Comparison of ENCODE assay signal across 10 cellular contexts in genomic region chr1:1613509-1614082, GRCh38. TPM values are rescaled to one million over a fixed set of nuclear protein-coding genes. Genes with fewer than 3 reads are reported as not detected.
DNase-seq lines count a peak whose midpoint lies in the region; ATAC-seq and TF ChIP-seq lines count a peak whose summit lies in the region.
"Had no signal": no experiment of that assay in that cellular context is flagged by ENCODE, and none has a peak within 500 bp of the region (broad histone marks: within the 10 kb centered on the region; RNA-seq: fewer than 3 reads in every experiment).

No MANE protein-coding gene starts in this region.

- H3K36me3 Mint-ChIP-seq in CD8-positive, alpha-beta T cell = peaks cover 4% of the 10 kb centered on the region

- peak overlapping the region; percentile 90 for H3K4me3 Mint-ChIP-seq in CD8-positive, alpha-beta T cell

- no peak overlapping the region for H3K9ac ChIP-seq in colonic mucosa (ENCODE audit: low read depth in 2 of 2, low read length in 2 of 2)

- H3K9me3 ChIP-seq in CD8-positive, alpha-beta T cell (ENCODE audit: low read length) = no peaks in the 10 kb centered on the region
- H3K9me3 ChIP-seq in PC-9 (ENCODE audit: insufficient read depth, low read depth) (no peaks in the 10 kb centered on the region), colonic mucosa (no peaks in the 10 kb centered on the region), neutrophil (no peaks in the 10 kb centered on the region)

- no peak for ATAC-seq in CD8-positive, alpha-beta T cell
- no peak for ATAC-seq in HG02852 (IDR thresholded peaks at IDR 0.05; ENCODE audit: unreplicated experiment)

- intact Hi-C loops in CD8-positive, alpha-beta T cell (cut with DNase I, micrococcal nuclease) = loop anchor here (1.0 to 10.0 kb wide), 4 partner anchors 14 to 99 kb away; partner anchors contain the start of gene ATAD3A (in 1 of the 2)
- intact Hi-C loops in PC-9 (cut with micrococcal nuclease; ENCODE audit: unreplicated experiment) (no loop called here), colonic mucosa (cut with DNase I) (no loop called here)

- H3K27me3 Mint-ChIP-seq in CD8-positive, alpha-beta T cell (ENCODE audit: low read depth) = no peaks in the 10 kb centered on the region

- POLR2A ChIA-PET in CD8-positive, alpha-beta T cell (lab: Charles Lee) = interaction anchor here (1.0 to 9.2 kb wide), 6 partner anchors 10 to 215 kb away, joined by 6 to 112 read pairs (median 13); partner anchors contain the start of genes CCNL2 and SSU72
- POLR2A ChIA-PET in PC-9 (lab: Charles Lee; ENCODE audit: unreplicated experiment) = no interaction called here

- peak in 1 of 7 experiments; percentile 2 for DNase-seq in CD8-positive, alpha-beta T cell
- DNase-seq in PC-9 (no peak), colonic mucosa (no peak), amygdala (lab: John Stamatoyannopoulos, UW) (no peak), inferior parietal cortex (ENCODE audit: extremely low spot score) (no peak), cerebellar cortex (ENCODE audit: low spot score) (no peak)
- DNase-seq: islet precursor cell, NCI-H446 had no signal

- peaks cover 16% of the 10 kb centered on the region; the same call in 1 of the 2 replicates for H3F3A ChIP-seq in PC-9 (ENCODE audit: insufficient read depth, low read depth)

- BruUV-seq in PC-9 (replicated peaks; lab: Mats Ljungman, UMichigan) = no TSS peak

- H3K4me1 Mint-ChIP-seq in CD8-positive, alpha-beta T cell (ENCODE audit: low read depth) = peaks cover 32% of the 10 kb centered on the region

- peaks cover 14% of the 10 kb centered on the region for H4K20me1 ChIP-seq in PC-9 (ENCODE audit: insufficient read depth)

- H3K27ac Mint-ChIP-seq in CD8-positive, alpha-beta T cell = peak overlapping the region; percentile 100

- peaks cover 29% of the 10 kb centered on the region for H3K79me2 ChIP-seq in PC-9 (ENCODE audit: low read depth)

- peak overlapping the region; percentile 96 for H3K4me2 ChIP-seq in PC-9

- no peaks in the 10 kb centered on the region for H3K9me2 ChIP-seq in PC-9 (ENCODE audit: insufficient read depth)

- no peak for TF ChIP-seq CTCF in CD8-positive, alpha-beta T cell (IDR thresholded peaks at IDR 0.05)
- TF ChIP-seq CTCF in PC-9 (conservative IDR thresholded peaks at IDR 0.05) = no peak
- TF ChIP-seq CTCF in colonic mucosa (IDR thresholded peaks at IDR 0.05) = no peak
- TF ChIP-seq CTCF in neutrophil (IDR thresholded peaks at IDR 0.05) = no peak

- H3K4me3 ChIP-seq in CD8-positive, alpha-beta T cell (ENCODE audit: low read depth, low read length) = peak overlapping the region; percentile 100
- H3K4me3 ChIP-seq in PC-9 (peak overlapping the region; percentile 79; the same call in 1 of the 2 replicates), colonic mucosa (no peak overlapping the region), neutrophil (ENCODE audit: low read depth in 1 of 2, low read length in 1 of 2) (peak overlapping the region; percentile 82 to 99)

- peaks cover 5% of the 10 kb centered on the region for H3K36me3 ChIP-seq in CD8-positive, alpha-beta T cell (ENCODE audit: insufficient read depth, low read length)
- no peaks in the 10 kb centered on the region for H3K36me3 ChIP-seq in PC-9 (ENCODE audit: low read depth)
- no peaks in the 10 kb centered on the region for H3K36me3 ChIP-seq in colonic mucosa
- no peaks in the 10 kb centered on the region for H3K36me3 ChIP-seq in neutrophil

- H3K27ac ChIP-seq in CD8-positive, alpha-beta T cell (ENCODE audit: low read depth, low read length) = peak overlapping the region; percentile 100
- no peak overlapping the region for H3K27ac ChIP-seq in PC-9
- peak overlapping the region; percentile 100 for H3K27ac ChIP-seq in colonic mucosa
- H3K27ac ChIP-seq in neutrophil = peak overlapping the region; percentile 99

- CTCF ChIA-PET in CD8-positive, alpha-beta T cell (lab: Charles Lee) = interaction anchor here (0.6 to 2.0 kb wide), 6 partner anchors 17 to 172 kb away, joined by 3 to 9 read pairs (median 4); no protein-coding TSS in a partner anchor
- CTCF ChIA-PET in PC-9 (lab: Charles Lee) = no interaction called here

- H3K9me3 Mint-ChIP-seq in CD8-positive, alpha-beta T cell = no peaks in the 10 kb centered on the region

- peaks cover 26% of the 10 kb centered on the region for H3K4me1 ChIP-seq in CD8-positive, alpha-beta T cell (ENCODE audit: insufficient read depth, low read length)
- H3K4me1 ChIP-seq in PC-9 (replicated peaks; ENCODE audit: insufficient read depth) = peaks cover 21% of the 10 kb centered on the region
- H3K4me1 ChIP-seq in colonic mucosa = peaks cover 14% of the 10 kb centered on the region
- peaks cover 36 to 40% of the 10 kb centered on the region in 2 experiments for H3K4me1 ChIP-seq in neutrophil (ENCODE audit: control insufficient read depth in 1 of 2, insufficient read depth in 1 of 2, low read depth in 1 of 2, low read length in 1 of 2)

- H2AFZ ChIP-seq in PC-9 = no peak overlapping the region

- H3K27me3 ChIP-seq in CD8-positive, alpha-beta T cell (ENCODE audit: insufficient read depth, low read length) = no peaks in the 10 kb centered on the region
- H3K27me3 ChIP-seq in PC-9 (ENCODE audit: insufficient read depth, low read depth) (no peaks in the 10 kb centered on the region), colonic mucosa (no peaks in the 10 kb centered on the region), neutrophil (no peaks in the 10 kb centered on the region)

RNA-seq across cellular contexts. Expression of gene MIB2, which starts 1.7 kb away (rescaled TPM):
- total RNA-seq in CD8-positive, alpha-beta T cell = 10 to 100 TPM; 57.0 to 57.3 TPM
- total RNA-seq in PC-9 (2021) (75.0 and 92.8 TPM in 2 replicates), colonic mucosa (100 to 1,000 TPM in 1 of 2 donors, 10 to 100 TPM in 1; 57.0 to 121 TPM)

RNA-seq across cellular contexts. Expression of gene FNDC10, which starts 13.7 kb away (rescaled TPM):
- total RNA-seq in CD8-positive, alpha-beta T cell = 1 to 10 TPM; 1.1 to 1.6 TPM
- total RNA-seq in PC-9 (2021) (5.4 and 7.8 TPM in 2 replicates), colonic mucosa (1 to 10 TPM; 2.9 to 4.2 TPM)

RNA-seq across cellular contexts. Expression of gene MMP23B, which starts 18.4 kb away (rescaled TPM):
- 10 to 100 TPM; 11.9 to 12.3 TPM for total RNA-seq in CD8-positive, alpha-beta T cell
- total RNA-seq in PC-9 (2021) = 4.6 and 4.9 TPM in 2 replicates
- 1 to 10 TPM; 3.0 to 5.8 TPM for total RNA-seq in colonic mucosa

RNA-seq across cellular contexts. Expression of gene SSU72, which starts 38.9 kb away (rescaled TPM):
- 10 to 100 TPM; 86.8 to 87.9 TPM for total RNA-seq in CD8-positive, alpha-beta T cell
- total RNA-seq in PC-9 (2021) (139 and 145 TPM in 2 replicates), colonic mucosa (100 to 1,000 TPM; 120 to 175 TPM)

RNA-seq across cellular contexts. Expression of gene CDK11B, which starts 45.2 kb away (rescaled TPM):
- total RNA-seq in CD8-positive, alpha-beta T cell = 10 to 100 TPM; 64.0 to 64.7 TPM
- total RNA-seq in PC-9 (2021) (21.2 and 22.5 TPM in 2 replicates), colonic mucosa (10 to 100 TPM; 31.8 to 44.7 TPM)

Comparison
In these comparisons a context has a peak if more than half of its experiments do, and no peak if none do; other contexts are left out.
1. intact Hi-C loops: an anchor here in CD8-positive, alpha-beta T cell (1.0 to 10.0 kb wide); none called in PC-9 and colonic mucosa.